ENCODE assay signal across 19 cellular contexts in genomic region chr1:186307445-186307844, GRCh38. TPM values are rescaled to one million over a fixed set of nuclear protein-coding genes. Genes with fewer than 3 reads are reported as not detected.
A peak's percentile ranks its signal among the peaks of the same experiment; 100 is the strongest.
DNase-seq lines count a peak whose midpoint lies in the region; ATAC-seq and TF ChIP-seq lines count a peak whose summit lies in the region.
"Had no signal": no experiment of that assay in that cellular context is flagged by ENCODE, and none has a peak within 500 bp of the region (broad histone marks: within the 10 kb centered on the region; RNA-seq: fewer than 3 reads in every experiment).

No MANE protein-coding gene starts in this region.

- peaks cover 56% of the 10 kb centered on the region for H3K4me1 ChIP-seq in CD4-positive, CD25-positive, alpha-beta regulatory T cell (ENCODE audit: control insufficient read depth, insufficient read depth, low read length, poor library complexity, severe bottlenecking)
- peaks cover 3 to 71% of the 10 kb centered on the region in 2 donors for H3K4me1 ChIP-seq in naive thymus-derived CD4-positive, alpha-beta T cell (ENCODE audit: control insufficient read depth in 2 of 2, insufficient read depth in 2 of 2, low read length in 2 of 2)
- no peaks in the 10 kb centered on the region for H3K4me1 ChIP-seq in upper lobe of right lung
- no peaks in the 10 kb centered on the region for H3K4me1 ChIP-seq in osteoblast (ENCODE audit: insufficient read depth, low read length)
- H3K4me1 ChIP-seq: BLaER1 had no signal

- no peak for DNase-seq in activated CD4-positive, alpha-beta T cell treated with anti-CD3 and anti-CD28 coated beads, Interleukin-2, amount 10 ng/mL, durations not matched to agents 7 days and 5 days
- DNase-seq in activated CD4-positive, alpha-beta T cell treated with anti-CD3 and anti-CD28 coated beads for 4 hours, result no peak
- DNase-seq in CD4-positive, CD25-positive, alpha-beta regulatory T cell, result no peak
- DNase-seq in naive thymus-derived CD4-positive, alpha-beta T cell, result no peak
- DNase-seq in upper lobe of right lung, result no peak
- no peak for DNase-seq in C1 segment of cervical spinal cord (lab: John Stamatoyannopoulos, UW)
- no peak for DNase-seq in osteoblast (ENCODE audit: insufficient read length, low spot score, missing footprints)
- DNase-seq: 8988T; CD8-positive, alpha-beta memory T cell; COR-L47; DMS 273 treated with DMSO at 0.1 percent for 48 hours; DMS53; DND-41; EL; H9 had no signal

- no peaks in the 10 kb centered on the region for H3K79me2 ChIP-seq in osteoblast (ENCODE audit: insufficient read depth, low read length)

- peaks cover 52% of the 10 kb centered on the region for H3K4me1 Mint-ChIP-seq in activated CD4-positive, alpha-beta T cell treated with anti-CD3 and anti-CD28 coated beads, Interleukin-2, amount 10 ng/mL, durations not matched to agents 7 days and 5 days
- peaks cover 15 to 55% (median 33%) of the 10 kb centered on the region in 4 donors for H3K4me1 Mint-ChIP-seq in CD4-positive, CD25-positive, alpha-beta regulatory T cell
- H3K4me1 Mint-ChIP-seq in naive thymus-derived CD4-positive, alpha-beta T cell, result peaks cover 25 to 59% (median 39%) of the 10 kb centered on the region in 7 donors
- H3K4me1 Mint-ChIP-seq: H9 had no signal

- no peak overlapping the region for H2AFZ ChIP-seq in osteoblast (ENCODE audit: low read length)

- peaks cover 26% of the 10 kb centered on the region for H3K36me3 Mint-ChIP-seq in activated CD4-positive, alpha-beta T cell treated with anti-CD3 and anti-CD28 coated beads, Interleukin-2, amount 10 ng/mL, durations not matched to agents 7 days and 5 days (ENCODE audit: low read depth)
- peaks cover 14% of the 10 kb centered on the region for H3K36me3 Mint-ChIP-seq in CD4-positive, CD25-positive, alpha-beta regulatory T cell
- H3K36me3 Mint-ChIP-seq in naive thymus-derived CD4-positive, alpha-beta T cell, result peaks cover 0 to 34% (median 14%) of the 10 kb centered on the region in 5 donors

- peaks cover 4% of the 10 kb centered on the region for H4K20me1 ChIP-seq in osteoblast (ENCODE audit: insufficient read depth, low read length)
- H4K20me1 ChIP-seq: BLaER1 had no signal

- intact Hi-C loops in naive thymus-derived CD4-positive, alpha-beta T cell (cut with micrococcal nuclease), result loop anchor here (10.0 kb wide), 4 partner anchors 613 to 1553 kb away; partner anchors contain the start of genes EDEM3 (in 2 of the 2), IVNS1ABP (in 1 of the 2) and RNF2 (in 1 of the 2)
- intact Hi-C loops in upper lobe of right lung (cut with DNase I), result no loop called here

- no peaks in the 10 kb centered on the region for H3K9me3 ChIP-seq in CD4-positive, CD25-positive, alpha-beta regulatory T cell (ENCODE audit: control insufficient read depth in 2 of 2, low read length in 2 of 2)
- peaks cover 0 to 5% (median 0%) of the 10 kb centered on the region in 3 experiments for H3K9me3 ChIP-seq in naive thymus-derived CD4-positive, alpha-beta T cell (ENCODE audit: control insufficient read depth in 2 of 3, low read length in 3 of 3)
- H3K9me3 ChIP-seq in upper lobe of right lung, result no peaks in the 10 kb centered on the region
- H3K9me3 ChIP-seq in osteoblast (ENCODE audit: low read depth, low read length), result no peaks in the 10 kb centered on the region
- H3K9me3 ChIP-seq: BLaER1 had no signal

- POLR2A ChIA-PET in activated CD4-positive, alpha-beta T cell treated with anti-CD3 and anti-CD28 coated beads, Interleukin-2, amount 10 ng/mL, durations not matched to agents 7 days and 5 days (lab: Charles Lee), result no interaction called here
- POLR2A ChIA-PET in naive thymus-derived CD4-positive, alpha-beta T cell (lab: Charles Lee), result interaction anchor here (1.1 to 2.1 kb wide), 5 partner anchors 9 to 68 kb away, joined by 3 to 10 read pairs (median 6); partner anchors contain the start of gene TPR

- H3K9me3 Mint-ChIP-seq in activated CD4-positive, alpha-beta T cell treated with anti-CD3 and anti-CD28 coated beads, Interleukin-2, amount 10 ng/mL, durations not matched to agents 7 days and 5 days, result peaks cover 7% of the 10 kb centered on the region
- H3K9me3 Mint-ChIP-seq in CD4-positive, CD25-positive, alpha-beta regulatory T cell, result no peaks in the 10 kb centered on the region
- peaks cover 0 to 5% (median 0%) of the 10 kb centered on the region in 11 donors for H3K9me3 Mint-ChIP-seq in naive thymus-derived CD4-positive, alpha-beta T cell
- H3K9me3 Mint-ChIP-seq: CD8-positive, alpha-beta memory T cell; H9 had no signal

- H3K4me3 Mint-ChIP-seq in activated CD4-positive, alpha-beta T cell treated with anti-CD3 and anti-CD28 coated beads, Interleukin-2, amount 10 ng/mL, durations not matched to agents 7 days and 5 days, result no peak overlapping the region
- no peak overlapping the region for H3K4me3 Mint-ChIP-seq in CD4-positive, CD25-positive, alpha-beta regulatory T cell
- H3K4me3 Mint-ChIP-seq in naive thymus-derived CD4-positive, alpha-beta T cell, result peak overlapping the region in 2 of 10 donors; percentile 46 to 70
- H3K4me3 Mint-ChIP-seq: H9 had no signal

- peak overlapping the region; percentile 91 for H3K27ac Mint-ChIP-seq in activated CD4-positive, alpha-beta T cell treated with anti-CD3 and anti-CD28 coated beads, Interleukin-2, amount 10 ng/mL, durations not matched to agents 7 days and 5 days
- peak overlapping the region in 1 of 3 donors; percentile 35 for H3K27ac Mint-ChIP-seq in CD4-positive, CD25-positive, alpha-beta regulatory T cell
- peak overlapping the region in 3 of 9 donors; percentile 16 to 55 (median 49) for H3K27ac Mint-ChIP-seq in naive thymus-derived CD4-positive, alpha-beta T cell
- H3K27ac Mint-ChIP-seq: H9 had no signal

- H3K4me3 ChIP-seq in CD4-positive, CD25-positive, alpha-beta regulatory T cell (ENCODE audit: low read depth, low read length), result no peak overlapping the region
- H3K4me3 ChIP-seq in naive thymus-derived CD4-positive, alpha-beta T cell (ENCODE audit: low read length), result no peak overlapping the region
- H3K4me3 ChIP-seq in upper lobe of right lung, result no peak overlapping the region
- no peak overlapping the region for H3K4me3 ChIP-seq in osteoblast (ENCODE audit: insufficient read depth, low read length)
- H3K4me3 ChIP-seq: BLaER1, GM12878 had no signal

- no peaks in the 10 kb centered on the region for H3K27me3 Mint-ChIP-seq in activated CD4-positive, alpha-beta T cell treated with anti-CD3 and anti-CD28 coated beads, Interleukin-2, amount 10 ng/mL, durations not matched to agents 7 days and 5 days
- H3K27me3 Mint-ChIP-seq in CD4-positive, CD25-positive, alpha-beta regulatory T cell, result no peaks in the 10 kb centered on the region
- H3K27me3 Mint-ChIP-seq in naive thymus-derived CD4-positive, alpha-beta T cell, result no peaks in the 10 kb centered on the region
- H3K27me3 Mint-ChIP-seq: CD8-positive, alpha-beta memory T cell had no signal

- TF ChIP-seq CTCF in upper lobe of right lung (IDR thresholded peaks at IDR 0.05) (no peak), osteoblast (IDR thresholded peaks at IDR 0.05; ENCODE audit: extremely low read depth, low read depth, low read length) (no peak)

- peaks cover 11% of the 10 kb centered on the region for H3K36me3 ChIP-seq in CD4-positive, CD25-positive, alpha-beta regulatory T cell (ENCODE audit: control insufficient read depth, insufficient read depth, low read length)
- peaks cover 0 to 5% (median 4%) of the 10 kb centered on the region in 3 experiments for H3K36me3 ChIP-seq in naive thymus-derived CD4-positive, alpha-beta T cell (ENCODE audit: control insufficient read depth in 2 of 3, insufficient read depth in 3 of 3, low read length in 3 of 3)
- H3K36me3 ChIP-seq in upper lobe of right lung (peaks cover 15% of the 10 kb centered on the region), osteoblast (ENCODE audit: insufficient read depth, low read length) (peaks cover 7% of the 10 kb centered on the region)

- peak overlapping the region; percentile 55 for H3K27ac ChIP-seq in CD4-positive, CD25-positive, alpha-beta regulatory T cell (ENCODE audit: insufficient read depth, low read length, poor library complexity, severe bottlenecking)
- H3K27ac ChIP-seq in naive thymus-derived CD4-positive, alpha-beta T cell (ENCODE audit: low read depth, low read length), result peak overlapping the region; percentile 38
- no peak overlapping the region for H3K27ac ChIP-seq in upper lobe of right lung
- no peak overlapping the region for H3K27ac ChIP-seq in osteoblast (ENCODE audit: low read depth, low read length)
- H3K27ac ChIP-seq: BLaER1 had no signal

- CTCF ChIA-PET in activated CD4-positive, alpha-beta T cell treated with anti-CD3 and anti-CD28 coated beads, Interleukin-2, amount 10 ng/mL, durations not matched to agents 7 days and 5 days (lab: Charles Lee), result no interaction called here
- CTCF ChIA-PET in naive thymus-derived CD4-positive, alpha-beta T cell (lab: Charles Lee), result interaction anchor here (1.4 to 2.0 kb wide), 3 partner anchors 34 to 68 kb away, joined by 3 to 12 read pairs (median 4); partner anchors contain the start of genes ODR4 and TPR

- H3K4me2 ChIP-seq in osteoblast (ENCODE audit: insufficient read depth, low read length), result no peak overlapping the region
- H3K4me2 ChIP-seq: BLaER1 had no signal

- no peaks in the 10 kb centered on the region for H3K27me3 ChIP-seq in CD4-positive, CD25-positive, alpha-beta regulatory T cell (ENCODE audit: control insufficient read depth, insufficient read depth, low read length)
- H3K27me3 ChIP-seq in naive thymus-derived CD4-positive, alpha-beta T cell (ENCODE audit: control insufficient read depth in 2 of 2, insufficient read depth in 2 of 2, low read length in 2 of 2), result no peaks in the 10 kb centered on the region
- H3K27me3 ChIP-seq in upper lobe of right lung (no peaks in the 10 kb centered on the region), osteoblast (ENCODE audit: insufficient read depth, low read length) (no peaks in the 10 kb centered on the region)
- H3K27me3 ChIP-seq: BLaER1 had no signal

- ATAC-seq in CD4-positive, CD25-positive, alpha-beta regulatory T cell (ENCODE audit: low read depth in 2 of 2), result no peak
- no peak for ATAC-seq in naive thymus-derived CD4-positive, alpha-beta T cell
- peak; percentile 10 for ATAC-seq in upper lobe of right lung
- ATAC-seq: GM12878 had no signal

RNA-seq across cellular contexts. Expression of gene PRG4, which starts 11.4 kb away (rescaled TPM):
- total RNA-seq in activated CD4-positive, alpha-beta T cell treated with anti-CD3 and anti-CD28 coated beads, Interleukin-2, amount 10 ng/mL, durations not matched to agents 7 days and 5 days, result under 1 TPM; 0.69 to 0.92 TPM
- 3.4 TPM for total RNA-seq in CD4-positive, CD25-positive, alpha-beta regulatory T cell
- under 1 TPM; 0.21 to 0.95 (median 0.50) TPM for polyA plus RNA-seq in CD4-positive, CD25-positive, alpha-beta regulatory T cell
- 1 to 10 TPM in 1 of 5 experiments, under 1 TPM in 4; 0.13 to 8.9 (median 0.24) TPM for total RNA-seq in naive thymus-derived CD4-positive, alpha-beta T cell
- polyA plus RNA-seq in naive thymus-derived CD4-positive, alpha-beta T cell, result under 1 TPM; 0.16 to 0.33 TPM
- total RNA-seq in upper lobe of right lung (47.8 TPM), osteoblast (under 0.01 and 0.29 TPM in 2 replicates)
- total RNA-seq: G401, H1 had no signal
- polyA plus RNA-seq: H1 had no signal

Comparison
In these comparisons a context has a peak if more than half of its experiments do, and no peak if none do; other contexts are left out.
1. H3K27ac ChIP-seq: peak in CD4-positive, CD25-positive, alpha-beta regulatory T cell (single experiment) and naive thymus-derived CD4-positive, alpha-beta T cell (single experiment); none in upper lobe of right lung (single experiment) and osteoblast (single experiment).